Comparison of ENCODE assay signal across 18 cellular contexts in genomic region chr1:192488058-192488457, GRCh38.
DNase-seq lines count a peak whose midpoint lies in the region; ATAC-seq and TF ChIP-seq lines count a peak whose summit lies in the region.
"Had no signal": no experiment of that assay in that cellular context is flagged by ENCODE, and none has a peak within 500 bp of the region (broad histone marks: within the 10 kb centered on the region; RNA-seq: fewer than 3 reads in every experiment).

No MANE protein-coding gene starts in this region.

- H3K9me3 Mint-ChIP-seq in Caco-2 (ENCODE audit: unreplicated experiment) (no peaks in the 10 kb centered on the region), nephron progenitor cell (peaks cover 15% of the 10 kb centered on the region)
- H3K9me3 Mint-ChIP-seq: activated B cell treated with CpG ODN at 0.5 μM for 24 hours; activated T-cell treated with anti-CD3 and anti-CD28 coated beads, Interleukin-2, amount 50 U/mL, for 4 hours; memory B cell; stimulated activated naive CD8-positive, alpha-beta T cell treated with anti-CD3 and anti-CD28 coated beads, Interleukin-15, Interleukin-2, amounts not matched to agents 100 ng/mL and 50 ng/mL, for 24 hours had no signal

- H3K4me1 Mint-ChIP-seq in Caco-2 (ENCODE audit: low read depth, unreplicated experiment) (no peaks in the 10 kb centered on the region), nephron progenitor cell (peaks cover 40% of the 10 kb centered on the region)
- H3K4me1 Mint-ChIP-seq: IgD-negative memory B cell had no signal

- in situ Hi-C loops in KBM-7 (cut with MboI; ENCODE audit: low pct_unique_long_range_greater_than_20kb, low sequenced_read_pairs), result loop anchor here (25.0 kb wide), 1 partner anchor 524 kb away; no protein-coding TSS in a partner anchor

- H3K4me1 ChIP-seq in Caco-2, result no peaks in the 10 kb centered on the region

- DNase-seq in Caco-2 (no peak), KBM-7 (peak; percentile 30), cardiac fibroblast (ENCODE audit: low read depth in 2 of 2) (peak in 1 of 2 donors; percentile 11), nephron progenitor cell (no peak), NCI-H226 (no peak), anterior cingulate cortex (lab: John Stamatoyannopoulos, UW) (no peak)
- DNase-seq in activated CD4-positive, CD25-positive, alpha-beta regulatory T cell treated with anti-CD3 and anti-CD28 coated beads, Interleukin-2, amount 50 U/mL, for 72 hours, result no peak
- DNase-seq: activated B cell treated with CpG ODN at 0.5 μM for 24 hours; activated T-cell treated with anti-CD3 and anti-CD28 coated beads, Interleukin-2, amount 50 U/mL, for 4 hours; CD4-positive, alpha-beta memory T cell; hippocampal formation; NCI-H2107; posterior cingulate gyrus; stimulated activated CD4-positive, alpha-beta T cell treated with anti-CD3 and anti-CD28 coated beads, Interleukin-4, amount 100 ng/mL, for 24 hours had no signal

- intact Hi-C loops in Caco-2 (cut with micrococcal nuclease; ENCODE audit: unreplicated experiment), result no loop called here

- ATAC-seq in GM21786 (IDR thresholded peaks at IDR 0.05; ENCODE audit: unreplicated experiment), result no peak
- ATAC-seq: activated T-cell treated with anti-CD3 and anti-CD28 coated beads, Interleukin-2, amount 50 U/mL, for 4 hours had no signal

- H3K4me3 Mint-ChIP-seq in Caco-2 (ENCODE audit: unreplicated experiment) (no peak overlapping the region), nephron progenitor cell (no peak overlapping the region)
- H3K4me3 Mint-ChIP-seq: activated B cell treated with CpG ODN at 0.5 μM for 24 hours; activated T-cell treated with anti-CD3 and anti-CD28 coated beads, Interleukin-2, amount 50 U/mL, for 4 hours; CD4-positive, alpha-beta memory T cell; IgD-negative memory B cell; memory B cell; stimulated activated naive CD8-positive, alpha-beta T cell treated with anti-CD3 and anti-CD28 coated beads, Interleukin-15, Interleukin-2, amounts not matched to agents 100 ng/mL and 50 ng/mL, for 24 hours had no signal

- H3K9me3 ChIP-seq in Caco-2, result no peaks in the 10 kb centered on the region

- no TSS peak for BruUV-seq in Caco-2 (replicated peaks; lab: Mats Ljungman, UMichigan)

- H3K4me3 ChIP-seq in Caco-2 (ENCODE audit: low read depth, low read length) (no peak overlapping the region), cardiac fibroblast (replicated peaks in 1 of 2; ENCODE audit: low read depth in 2 of 2, low read length in 2 of 2) (no peak overlapping the region)

- H3K27me3 Mint-ChIP-seq in Caco-2 (ENCODE audit: insufficient read depth, unreplicated experiment) (no peaks in the 10 kb centered on the region), nephron progenitor cell (ENCODE audit: low read depth, poor library complexity) (no peaks in the 10 kb centered on the region)
- H3K27me3 Mint-ChIP-seq: CD4-positive, alpha-beta memory T cell had no signal

- H3K36me3 Mint-ChIP-seq in Caco-2 (ENCODE audit: insufficient read depth, unreplicated experiment) (no peaks in the 10 kb centered on the region), nephron progenitor cell (ENCODE audit: low read depth) (no peaks in the 10 kb centered on the region)
- H3K36me3 Mint-ChIP-seq: CD4-positive, alpha-beta memory T cell; IgD-negative memory B cell; memory B cell had no signal

- TF ChIP-seq CTCF in Caco-2 (IDR thresholded peaks at IDR 0.05; ENCODE audit: insufficient read depth in 1 of 2, low read depth in 1 of 2, low read length in 1 of 2, severe bottlenecking in 1 of 2, unreplicated experiment in 1 of 2) (peak; percentile 10 to 27), cardiac fibroblast (IDR thresholded peaks at IDR 0.05; ENCODE audit: low read depth, low read length) (peak; percentile 26), nephron progenitor cell (IDR thresholded peaks at IDR 0.05) (peak; percentile 33)

- no peaks in the 10 kb centered on the region for H3K27me3 ChIP-seq in Caco-2 (replicated peaks; ENCODE audit: control insufficient read depth, insufficient read depth, low read length)

- H3K27ac Mint-ChIP-seq in Caco-2 (ENCODE audit: unreplicated experiment) (no peak overlapping the region), nephron progenitor cell (no peak overlapping the region)
- H3K27ac Mint-ChIP-seq: activated B cell treated with CpG ODN at 0.5 μM for 24 hours; IgD-negative memory B cell; memory B cell; stimulated activated naive CD8-positive, alpha-beta T cell treated with anti-CD3 and anti-CD28 coated beads, Interleukin-15, Interleukin-2, amounts not matched to agents 100 ng/mL and 50 ng/mL, for 24 hours had no signal

- POLR2A ChIA-PET in Caco-2 (lab: Charles Lee), result no interaction called here

- H3K36me3 ChIP-seq in Caco-2 (ENCODE audit: control insufficient read depth, insufficient read depth, low read length), result no peaks in the 10 kb centered on the region

- CTCF ChIA-PET in Caco-2 (lab: Charles Lee), result no interaction called here
